In the genomic region with DNA sequence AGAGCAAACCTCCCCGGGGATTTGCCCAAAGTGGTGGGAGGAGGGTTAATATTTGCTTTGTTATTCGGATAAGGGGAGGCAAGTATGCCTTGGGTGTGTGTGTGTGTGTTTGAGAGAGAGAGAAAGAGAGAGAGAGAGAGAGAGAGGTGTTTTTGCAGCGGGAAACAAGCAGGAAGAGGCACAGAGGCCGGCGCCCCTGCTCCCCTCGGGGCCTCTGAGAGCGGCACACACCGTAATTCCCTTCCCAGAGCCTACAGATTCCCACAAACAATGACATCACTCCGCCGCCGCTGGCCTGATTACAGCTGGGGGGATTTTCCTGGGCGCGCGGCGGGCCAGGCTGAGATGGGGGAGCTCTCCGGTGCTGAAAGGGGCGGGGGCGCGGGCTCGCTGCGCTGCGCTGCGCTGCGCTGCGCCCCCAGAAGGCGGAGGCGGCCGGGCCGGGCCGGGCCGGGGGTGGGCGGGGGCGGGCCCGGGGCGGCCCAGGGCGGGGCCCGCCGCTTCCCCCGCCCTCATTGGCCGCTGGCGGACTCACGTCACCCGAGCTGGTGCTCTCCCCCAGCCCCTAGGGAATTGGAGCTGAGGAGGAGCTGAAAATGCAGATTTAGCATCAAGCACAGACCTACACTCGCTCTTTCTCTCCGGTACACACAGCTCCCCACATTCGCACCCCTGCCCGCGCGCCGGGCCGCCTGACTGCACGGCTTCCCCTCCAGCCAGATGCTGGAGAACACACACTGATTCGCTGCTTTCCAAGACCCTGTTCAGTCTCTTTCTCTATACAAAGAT, we compare ENCODE assay signal across 8 cellular contexts. TPM values are rescaled to one million over a fixed set of nuclear protein-coding genes. Genes with fewer than 3 reads are reported as not detected.
DNase-seq lines count a peak whose midpoint lies in the region; ATAC-seq and TF ChIP-seq lines count a peak whose summit lies in the region.

PCSK2 (plus strand) TSS at position 631 of the 789 bp plus-strand sequence. CDS start 266 bp downstream, outside the sequence.

- DNase-seq in AG09309 (ENCODE audit: low read depth) (no peak), NCI-H1092 treated with DMSO at 0.1 percent for 48 hours (lab: John Stamatoyannopoulos, UW) (peak; percentile 97), WTC11 (ENCODE audit: low spot score) (peak; percentile 90), left cardiac atrium (peak; percentile 34), posterior cingulate gyrus (peak; percentile 26 to 95 (median 70)), HPDE6-E6E7 (ENCODE audit: extremely low spot score) (no peak)
- DNase-seq in stimulated activated CD4-positive, alpha-beta T cell treated with anti-CD3 and anti-CD28 coated beads, Interleukin-1b, Interleukin-23, amount 100 ng/mL, for 48 hours, result no peak

- CTCF ChIA-PET in WTC11 (lab: Charles Lee), result interaction anchor here (0.8 to 2.2 kb wide), 10 partner anchors 10 to 422 kb away, joined by 3 to 15 read pairs (median 4); no protein-coding TSS in a partner anchor

- peaks cover 77% of the 10 kb centered on the region for H3K27me3 Mint-ChIP-seq in WTC11 (ENCODE audit: low read depth)

- H3K36me3 Mint-ChIP-seq in WTC11, result no peaks in the 10 kb centered on the region

- POLR2A ChIA-PET in WTC11 (lab: Charles Lee), result interaction anchor here (0.6 to 1.2 kb wide), 3 partner anchors 24 to 347 kb away, joined by 3 to 4 read pairs (median 3); no protein-coding TSS in a partner anchor

- no peaks in the 10 kb centered on the region for H3K9me3 Mint-ChIP-seq in WTC11

- peak within 1 kb of the TSS; percentile 83 for H3K4me3 Mint-ChIP-seq in WTC11

- H3K27ac Mint-ChIP-seq in WTC11, result no peak within 1 kb of the TSS

- ATAC-seq in WTC11 (peak; percentile 88), left cardiac atrium (peak; percentile 74 to 95), HG02870 (IDR thresholded peaks at IDR 0.05; ENCODE audit: unreplicated experiment) (no peak)

- TF ChIP-seq CTCF in AG09309 (IDR thresholded peaks at IDR 0.05; ENCODE audit: control insufficient read depth, insufficient read depth, low read depth, low read length, missing control alignments) (no peak), WTC11 (IDR thresholded peaks at IDR 0.05) (no peak)

- intact Hi-C loops in left cardiac atrium (cut with DNase I) (no loop called here), posterior cingulate gyrus (cut with DNase I) (no loop called here)

- peak within 1 kb of the TSS; percentile 39 for H3K4me3 ChIP-seq in AG09309 (ENCODE audit: control insufficient read depth, low read depth, low read length)

- peaks cover 31% of the 10 kb centered on the region for H3K4me1 Mint-ChIP-seq in WTC11

TF ChIP-seq in WTC11, 78 proteins besides CTCF, POLR2A, EP300 and RAD21 (continues in another document):
- TF ChIP-seq TEAD4 (CRISPR knock-in tag; IDR thresholded peaks at IDR 0.05) (no peak), OVOL2 (CRISPR knock-in tag; IDR thresholded peaks at IDR 0.05; ENCODE audit: borderline replicate concordance) (no peak), EMX1 (CRISPR knock-in tag; IDR thresholded peaks at IDR 0.05) (no peak), NFYB (CRISPR knock-in tag; conservative IDR thresholded peaks at IDR 0.05; ENCODE audit: low read depth) (no peak), MXD4 (CRISPR knock-in tag; IDR thresholded peaks at IDR 0.05; ENCODE audit: borderline replicate concordance) (no peak), KAT7 (CRISPR knock-in tag; IDR thresholded peaks at IDR 0.05; ENCODE audit: borderline replicate concordance) (no peak), FOXJ3 (CRISPR knock-in tag; IDR thresholded peaks at IDR 0.05; ENCODE audit: borderline replicate concordance) (no peak), ZNF532 (CRISPR knock-in tag; IDR thresholded peaks at IDR 0.05; ENCODE audit: borderline replicate concordance) (no peak), USF1 (CRISPR knock-in tag; IDR thresholded peaks at IDR 0.05) (no peak; the same call in 1 of the 2 replicates), ZNF416 (CRISPR knock-in tag; IDR thresholded peaks at IDR 0.05) (no peak), ATF6 (CRISPR knock-in tag; IDR thresholded peaks at IDR 0.05) (no peak), ATF1 (CRISPR knock-in tag; IDR thresholded peaks at IDR 0.05) (no peak), ZNF317 (CRISPR knock-in tag; IDR thresholded peaks at IDR 0.05; ENCODE audit: borderline replicate concordance, low read depth) (no peak), TP53 (CRISPR knock-in tag; IDR thresholded peaks at IDR 0.05) (no peak), SOX15 (CRISPR knock-in tag; IDR thresholded peaks at IDR 0.05) (no peak)
- TF ChIP-seq, protein P1, sequence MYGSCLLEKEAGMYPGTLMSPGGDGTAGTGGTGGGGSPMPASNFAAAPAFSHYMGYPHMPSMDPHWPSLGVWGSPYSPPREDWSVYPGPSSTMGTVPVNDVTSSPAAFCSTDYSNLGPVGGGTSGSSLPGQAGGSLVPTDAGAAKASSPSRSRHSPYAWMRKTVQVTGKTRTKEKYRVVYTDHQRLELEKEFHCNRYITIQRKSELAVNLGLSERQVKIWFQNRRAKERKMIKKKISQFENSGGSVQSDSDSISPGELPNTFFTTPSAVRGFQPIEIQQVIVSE (CRISPR knock-in tag; IDR thresholded peaks at IDR 0.05; ENCODE audit: borderline replicate concordance), result no peak
- TF ChIP-seq, protein P2, sequence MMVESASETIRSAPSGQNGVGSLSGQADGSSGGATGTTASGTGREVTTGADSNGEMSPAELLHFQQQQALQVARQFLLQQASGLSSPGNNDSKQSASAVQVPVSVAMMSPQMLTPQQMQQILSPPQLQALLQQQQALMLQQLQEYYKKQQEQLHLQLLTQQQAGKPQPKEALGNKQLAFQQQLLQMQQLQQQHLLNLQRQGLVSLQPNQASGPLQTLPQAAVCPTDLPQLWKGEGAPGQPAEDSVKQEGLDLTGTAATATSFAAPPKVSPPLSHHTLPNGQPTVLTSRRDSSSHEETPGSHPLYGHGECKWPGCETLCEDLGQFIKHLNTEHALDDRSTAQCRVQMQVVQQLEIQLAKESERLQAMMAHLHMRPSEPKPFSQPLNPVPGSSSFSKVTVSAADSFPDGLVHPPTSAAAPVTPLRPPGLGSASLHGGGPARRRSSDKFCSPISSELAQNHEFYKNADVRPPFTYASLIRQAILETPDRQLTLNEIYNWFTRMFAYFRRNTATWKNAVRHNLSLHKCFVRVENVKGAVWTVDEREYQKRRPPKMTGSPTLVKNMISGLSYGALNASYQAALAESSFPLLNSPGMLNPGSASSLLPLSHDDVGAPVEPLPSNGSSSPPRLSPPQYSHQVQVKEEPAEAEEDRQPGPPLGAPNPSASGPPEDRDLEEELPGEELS (CRISPR knock-in tag; IDR thresholded peaks at IDR 0.05), result peak; percentile 69; the same call in 1 of the 2 replicates

RNA-seq across cellular contexts. Expression of gene PCSK2, which starts in this region (rescaled TPM):
- total RNA-seq in WTC11 (2021), result 0.74 to 1.1 TPM (median 0.98 TPM) in 3 replicates
- 1 to 10 TPM; 1.4 to 1.5 TPM for total RNA-seq in left cardiac atrium

Comparison
In these comparisons a context has a peak if more than half of its experiments do, and no peak if none do; other contexts are left out.
1. DNase-seq: peak in NCI-H1092 treated with DMSO at 0.1 percent for 48 hours (single experiment), WTC11 (single experiment), left cardiac atrium (single experiment) and posterior cingulate gyrus (10 of 10); none in AG09309 (single experiment), stimulated activated CD4-positive, alpha-beta T cell treated with anti-CD3 and anti-CD28 coated beads, Interleukin-1b, Interleukin-23, amount 100 ng/mL, for 48 hours (single experiment) and HPDE6-E6E7 (single experiment).